Comparison of ENCODE assay signal across 2 cellular contexts in the genomic region with DNA sequence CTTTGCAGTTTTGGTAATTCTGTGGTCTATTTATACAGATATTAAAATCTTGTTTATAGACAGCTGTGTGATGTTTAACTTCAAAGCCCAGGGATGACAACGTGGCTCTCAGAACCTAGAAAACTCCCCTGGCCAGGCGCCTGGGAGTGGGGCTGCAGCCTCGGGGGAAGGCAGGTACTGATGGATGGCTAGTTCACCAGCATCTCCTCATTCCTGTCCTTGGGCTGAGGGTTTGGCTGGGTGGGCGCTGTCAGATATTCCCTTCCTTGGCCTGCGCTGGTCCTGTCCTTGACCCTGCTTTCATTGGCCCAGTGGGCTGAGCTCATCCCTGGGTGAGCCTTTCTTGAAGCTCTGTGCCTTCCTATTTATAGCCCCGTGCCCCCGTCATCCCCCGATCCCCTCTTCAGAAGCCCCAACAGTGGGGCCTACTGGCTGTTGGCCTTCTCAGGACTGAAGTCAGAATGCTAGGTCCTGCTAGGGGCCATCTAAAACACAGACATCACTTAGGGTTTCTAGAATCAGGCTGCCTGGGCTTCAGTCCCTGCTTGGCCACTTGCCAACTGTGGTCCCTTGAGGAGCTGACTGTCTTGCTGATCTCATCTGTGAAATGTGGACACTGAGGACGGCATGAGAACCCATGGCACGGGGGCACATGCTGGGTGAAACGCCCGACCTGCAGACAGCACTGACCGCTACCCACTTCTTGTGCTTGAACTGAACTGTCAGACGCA.
A peak's percentile ranks its signal among the peaks of the same experiment; 100 is the strongest.
TF ChIP-seq lines count a peak whose summit lies in the region.

No MANE protein-coding gene starts in this region.

TF ChIP-seq in HEK293, 187 proteins besides CTCF, POLR2A, EP300 and RAD21 (continued from another document):
- TF ChIP-seq PATZ1 (tag by site-specific recombination; IDR thresholded peaks at IDR 0.05) (no peak), ZNF776 (tag by site-specific recombination; IDR thresholded peaks at IDR 0.05; ENCODE audit: borderline replicate concordance) (0 out of 2 replicates have a peak, but pooled peaks have one; percentile 28), ATF2 (tag by site-specific recombination; IDR thresholded peaks at IDR 0.05; ENCODE audit: low read depth) (no peak), ZNF488 (tag by site-specific recombination; IDR thresholded peaks at IDR 0.05) (no peak), ZNF660 (tag by site-specific recombination; IDR thresholded peaks at IDR 0.05) (peak; percentile 48; the same call in 1 of the 2 replicates), ZBTB48 (tag by site-specific recombination; IDR thresholded peaks at IDR 0.05) (peak; percentile 95), ZNF112 (tag by site-specific recombination; IDR thresholded peaks at IDR 0.05) (0 out of 2 replicates have a peak, but pooled peaks have one; percentile 18), ZBTB8A (tag by site-specific recombination; IDR thresholded peaks at IDR 0.05) (0 out of 2 replicates have a peak, but pooled peaks have one; percentile 7), GLIS1 (tag by site-specific recombination; IDR thresholded peaks at IDR 0.05) (no peak), MZF1 (tag by site-specific recombination; IDR thresholded peaks at IDR 0.05; ENCODE audit: borderline replicate concordance) (no peak), ZBTB17 (tag by site-specific recombination; IDR thresholded peaks at IDR 0.05) (0 out of 2 replicates have a peak, but pooled peaks have one; percentile 6), ZNF561 (tag by site-specific recombination; IDR thresholded peaks at IDR 0.05; ENCODE audit: borderline replicate concordance) (no peak), AEBP2 (tag by site-specific recombination; IDR thresholded peaks at IDR 0.05; ENCODE audit: borderline replicate concordance) (no peak)

TF ChIP-seq in WTC11, 78 proteins besides CTCF, POLR2A, EP300 and RAD21 (continued from another document):
- TF ChIP-seq, protein P1, sequence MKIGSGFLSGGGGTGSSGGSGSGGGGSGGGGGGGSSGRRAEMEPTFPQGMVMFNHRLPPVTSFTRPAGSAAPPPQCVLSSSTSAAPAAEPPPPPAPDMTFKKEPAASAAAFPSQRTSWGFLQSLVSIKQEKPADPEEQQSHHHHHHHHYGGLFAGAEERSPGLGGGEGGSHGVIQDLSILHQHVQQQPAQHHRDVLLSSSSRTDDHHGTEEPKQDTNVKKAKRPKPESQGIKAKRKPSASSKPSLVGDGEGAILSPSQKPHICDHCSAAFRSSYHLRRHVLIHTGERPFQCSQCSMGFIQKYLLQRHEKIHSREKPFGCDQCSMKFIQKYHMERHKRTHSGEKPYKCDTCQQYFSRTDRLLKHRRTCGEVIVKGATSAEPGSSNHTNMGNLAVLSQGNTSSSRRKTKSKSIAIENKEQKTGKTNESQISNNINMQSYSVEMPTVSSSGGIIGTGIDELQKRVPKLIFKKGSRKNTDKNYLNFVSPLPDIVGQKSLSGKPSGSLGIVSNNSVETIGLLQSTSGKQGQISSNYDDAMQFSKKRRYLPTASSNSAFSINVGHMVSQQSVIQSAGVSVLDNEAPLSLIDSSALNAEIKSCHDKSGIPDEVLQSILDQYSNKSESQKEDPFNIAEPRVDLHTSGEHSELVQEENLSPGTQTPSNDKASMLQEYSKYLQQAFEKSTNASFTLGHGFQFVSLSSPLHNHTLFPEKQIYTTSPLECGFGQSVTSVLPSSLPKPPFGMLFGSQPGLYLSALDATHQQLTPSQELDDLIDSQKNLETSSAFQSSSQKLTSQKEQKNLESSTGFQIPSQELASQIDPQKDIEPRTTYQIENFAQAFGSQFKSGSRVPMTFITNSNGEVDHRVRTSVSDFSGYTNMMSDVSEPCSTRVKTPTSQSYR (CRISPR knock-in tag; IDR thresholded peaks at IDR 0.05) = peak; percentile 42; the same call in 1 of the 2 replicates
